Comparison of ENCODE assay signal across 21 cellular contexts in the genomic region with DNA sequence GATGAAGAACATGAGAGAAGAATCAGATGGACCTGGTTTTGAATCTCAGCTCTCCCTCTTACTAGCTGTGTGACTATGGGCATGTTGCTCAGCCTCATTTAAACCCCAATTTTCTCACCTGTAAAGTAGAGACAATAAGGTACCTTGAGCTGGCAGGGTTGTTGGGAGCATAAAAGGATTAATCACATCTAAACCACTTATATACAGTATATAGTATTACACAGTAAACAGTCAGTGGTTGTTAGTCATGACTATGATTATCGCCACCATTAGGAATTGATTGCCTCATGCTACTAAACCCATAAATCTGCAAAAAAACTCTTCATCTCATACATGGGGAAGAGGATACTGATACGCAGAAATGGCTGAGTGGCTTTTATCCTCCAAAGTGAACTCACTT.
"Had no signal": no experiment of that assay in that cellular context is flagged by ENCODE, and none has a peak within 500 bp of the region (broad histone marks: within the 10 kb centered on the region; RNA-seq: fewer than 3 reads in every experiment).

No MANE protein-coding gene starts in this region.

- H3K4me3 ChIP-seq: coronary artery, esophagus squamous epithelium, hepatocyte, left ventricle myocardium inferior, lower lobe of right lung, ovary, right atrium auricular region, sigmoid colon, skin epidermis had no signal

- H3K27ac ChIP-seq: coronary artery, epithelial cell of prostate, esophagus squamous epithelium, hepatocyte, left ventricle myocardium inferior, lower lobe of right lung, ovary, right atrium auricular region, sigmoid colon, skin epidermis had no signal

- H3K4me1 ChIP-seq: esophagus squamous epithelium, left ventricle myocardium inferior, lower lobe of right lung, right atrium auricular region, sigmoid colon had no signal

- H3K36me3 ChIP-seq: ovary had no signal

- H3K9me3 ChIP-seq: esophagus squamous epithelium, left ventricle myocardium inferior, lower lobe of right lung, ovary, right atrium auricular region, sigmoid colon had no signal

- FAIRE-seq: kidney, urothelium cell line had no signal

- DNase-seq: effector CD4-positive, alpha-beta T cell; esophagus squamous epithelium; foreskin fibroblast; head of caudate nucleus; kidney; left cardiac atrium; left ventricle myocardium inferior; lower lobe of right lung; natural killer cell; nucleus accumbens; ovary; sigmoid colon; stimulated activated CD4-positive, alpha-beta T cell treated with anti-CD3 and anti-CD28 coated beads, Interleukin-12 subunit alpha, Interleukin-12 subunit beta, amount 100 ng/mL, for 4 hours; stimulated activated naive CD4-positive, alpha-beta T cell treated with Interleukin-2 at 50 U/mL for 16 hours; trophoblast cell had no signal

- H3K27me3 ChIP-seq: esophagus squamous epithelium, hepatocyte, ovary, right atrium auricular region, sigmoid colon had no signal
